Comparison of ENCODE assay signal across 1 cellular context in genomic region chr11:126411971-126412381, GRCh38.
TF ChIP-seq lines count a peak whose summit lies in the region.

No MANE protein-coding gene starts in this region.

TF ChIP-seq in H1, 55 proteins besides CTCF, POLR2A, EP300 and RAD21:
- TF ChIP-seq ZNF274 (IDR thresholded peaks at IDR 0.05; ENCODE audit: borderline replicate concordance, extremely low read depth, low read length), result no peak
- no peak for TF ChIP-seq JUN (IDR thresholded peaks at IDR 0.05; ENCODE audit: low read depth, low read length)
- no peak for TF ChIP-seq POLR2AphosphoS5 (IDR thresholded peaks at IDR 0.05; ENCODE audit: low read depth, low read length)
- TF ChIP-seq RXRA (IDR thresholded peaks at IDR 0.05; ENCODE audit: insufficient read depth, low read depth, low read length), result no peak
- no peak for TF ChIP-seq ATF3 (IDR thresholded peaks at IDR 0.05; ENCODE audit: insufficient read depth, low read depth, low read length)
- no peak for TF ChIP-seq POU5F1 (IDR thresholded peaks at IDR 0.05; ENCODE audit: low read depth, low read length)
- TF ChIP-seq EZH2 (IDR thresholded peaks at IDR 0.05; ENCODE audit: low read depth, low read length, severe bottlenecking), result no peak
- no peak for TF ChIP-seq KDM5A (IDR thresholded peaks at IDR 0.05; ENCODE audit: low read length)
- no peak for TF ChIP-seq USF2 (IDR thresholded peaks at IDR 0.05; ENCODE audit: low read length)
- TF ChIP-seq CBX8 (IDR thresholded peaks at IDR 0.05; ENCODE audit: borderline replicate concordance, low read depth, low read length), result no peak
